In the genomic region with DNA sequence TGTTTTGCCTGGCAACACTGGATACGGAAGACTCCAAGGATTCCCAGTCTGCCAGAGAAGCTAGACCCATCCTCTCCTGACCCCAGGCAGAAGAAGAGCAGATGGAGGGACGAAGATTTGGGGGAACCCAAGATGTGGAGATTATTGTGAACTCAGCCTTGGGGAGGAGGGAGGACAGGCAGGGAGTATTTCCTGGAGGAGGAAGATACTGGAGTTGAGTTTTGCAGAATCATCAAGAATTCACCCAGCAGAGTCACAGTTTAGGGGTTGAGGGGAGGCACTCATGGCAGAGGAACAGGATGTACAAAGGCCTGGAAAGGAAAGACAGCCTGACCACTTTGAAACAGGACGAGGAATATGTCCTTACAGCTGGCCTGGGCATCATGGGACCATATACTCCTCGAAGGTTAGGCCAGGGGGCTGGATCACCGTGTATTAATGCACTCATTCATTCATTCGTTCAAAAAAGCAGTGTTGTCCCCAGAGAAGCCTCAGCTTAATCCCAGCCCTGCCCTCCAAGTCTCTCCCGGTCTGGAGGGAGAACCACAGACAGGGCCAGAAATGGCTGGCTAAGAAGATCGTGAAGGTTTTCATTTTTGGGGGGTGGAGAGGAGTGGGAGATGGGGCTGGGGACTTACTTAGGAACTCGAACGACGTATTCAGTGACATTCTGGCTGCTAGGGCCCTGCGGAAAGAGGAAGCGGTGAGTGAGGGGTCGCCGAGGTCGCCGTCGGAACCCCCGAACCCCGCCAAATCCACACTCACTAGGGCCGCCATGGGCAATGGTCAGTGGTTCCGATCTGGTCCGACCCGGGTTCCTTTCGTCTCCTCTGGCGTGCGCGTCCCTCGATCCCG, we compare ENCODE assay signal across 1 cellular context.
TF ChIP-seq lines count a peak whose summit lies in the region.

No MANE protein-coding gene starts in this region.

TF ChIP-seq in endothelial cell of umbilical vein, 7 proteins besides CTCF, POLR2A, EP300 and RAD21:
- TF ChIP-seq JUN (IDR thresholded peaks at IDR 0.05; ENCODE audit: borderline replicate concordance, insufficient read depth, insufficient read length, low read depth) (no peak), MYC (IDR thresholded peaks at IDR 0.05; ENCODE audit: low read depth, low read length) (no peak), POLR2AphosphoS5 (IDR thresholded peaks at IDR 0.05; ENCODE audit: insufficient read depth, low read depth, low read length) (no peak), GATA2 (IDR thresholded peaks at IDR 0.05; ENCODE audit: insufficient read depth, insufficient read length, low read depth, low read length) (no peak)
- TF ChIP-seq, protein P1, sequence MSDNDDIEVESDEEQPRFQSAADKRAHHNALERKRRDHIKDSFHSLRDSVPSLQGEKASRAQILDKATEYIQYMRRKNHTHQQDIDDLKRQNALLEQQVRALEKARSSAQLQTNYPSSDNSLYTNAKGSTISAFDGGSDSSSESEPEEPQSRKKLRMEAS (IDR thresholded peaks at IDR 0.05; ENCODE audit: insufficient read depth, insufficient read length): no peak
